Comparison of ENCODE assay signal across 2 cellular contexts in genomic region chr19:39083599-39083982, GRCh38.
TF ChIP-seq lines count a peak whose summit lies in the region.

No MANE protein-coding gene starts in this region.

TF ChIP-seq in SK-N-SH treated with all-trans-retinoic acid at 6 μM for 48 hours, 23 proteins besides CTCF, POLR2A, EP300 and RAD21 (continued from another document):
- TF ChIP-seq PATZ1 (CRISPR knock-in tag; IDR thresholded peaks at IDR 0.05; ENCODE audit: borderline replicate concordance) (no peak), ZNF8 (CRISPR knock-in tag; IDR thresholded peaks at IDR 0.05) (no peak), CSRNP3 (CRISPR knock-in tag; IDR thresholded peaks at IDR 0.05) (no peak), ARNTL (CRISPR knock-in tag; IDR thresholded peaks at IDR 0.05; ENCODE audit: borderline replicate concordance, low read depth) (no peak), TSHZ2 (CRISPR knock-in tag; IDR thresholded peaks at IDR 0.05) (no peak), ESRRG (CRISPR knock-in tag; IDR thresholded peaks at IDR 0.05) (no peak), ZC3H10 (CRISPR knock-in tag; IDR thresholded peaks at IDR 0.05) (no peak), OSR1 (CRISPR knock-in tag; IDR thresholded peaks at IDR 0.05) (no peak), SNAI2 (CRISPR knock-in tag; IDR thresholded peaks at IDR 0.05) (no peak), TCF4 (CRISPR knock-in tag; IDR thresholded peaks at IDR 0.05; ENCODE audit: borderline replicate concordance) (no peak), POU6F1 (CRISPR knock-in tag; IDR thresholded peaks at IDR 0.05; ENCODE audit: borderline replicate concordance, low read depth) (no peak), ZNF70 (CRISPR knock-in tag; IDR thresholded peaks at IDR 0.05) (no peak), ZFP30 (CRISPR knock-in tag; IDR thresholded peaks at IDR 0.05) (no peak)
TF ChIP-seq in SK-N-SH treated with all-trans-retinoic acid at 6 μM for 48 hours: peak in this region for 0.

TF ChIP-seq in endothelial cell of umbilical vein, 7 proteins besides CTCF, POLR2A, EP300 and RAD21 (continued from another document):
- TF ChIP-seq EZH2 (IDR thresholded peaks at IDR 0.05; ENCODE audit: borderline replicate concordance, low read depth, low read length, severe bottlenecking), result no peak
- no peak for TF ChIP-seq FOS (IDR thresholded peaks at IDR 0.05; ENCODE audit: borderline replicate concordance, insufficient read depth, low read length)
TF ChIP-seq in endothelial cell of umbilical vein: peak in this region for 0.
